In the genomic region with DNA sequence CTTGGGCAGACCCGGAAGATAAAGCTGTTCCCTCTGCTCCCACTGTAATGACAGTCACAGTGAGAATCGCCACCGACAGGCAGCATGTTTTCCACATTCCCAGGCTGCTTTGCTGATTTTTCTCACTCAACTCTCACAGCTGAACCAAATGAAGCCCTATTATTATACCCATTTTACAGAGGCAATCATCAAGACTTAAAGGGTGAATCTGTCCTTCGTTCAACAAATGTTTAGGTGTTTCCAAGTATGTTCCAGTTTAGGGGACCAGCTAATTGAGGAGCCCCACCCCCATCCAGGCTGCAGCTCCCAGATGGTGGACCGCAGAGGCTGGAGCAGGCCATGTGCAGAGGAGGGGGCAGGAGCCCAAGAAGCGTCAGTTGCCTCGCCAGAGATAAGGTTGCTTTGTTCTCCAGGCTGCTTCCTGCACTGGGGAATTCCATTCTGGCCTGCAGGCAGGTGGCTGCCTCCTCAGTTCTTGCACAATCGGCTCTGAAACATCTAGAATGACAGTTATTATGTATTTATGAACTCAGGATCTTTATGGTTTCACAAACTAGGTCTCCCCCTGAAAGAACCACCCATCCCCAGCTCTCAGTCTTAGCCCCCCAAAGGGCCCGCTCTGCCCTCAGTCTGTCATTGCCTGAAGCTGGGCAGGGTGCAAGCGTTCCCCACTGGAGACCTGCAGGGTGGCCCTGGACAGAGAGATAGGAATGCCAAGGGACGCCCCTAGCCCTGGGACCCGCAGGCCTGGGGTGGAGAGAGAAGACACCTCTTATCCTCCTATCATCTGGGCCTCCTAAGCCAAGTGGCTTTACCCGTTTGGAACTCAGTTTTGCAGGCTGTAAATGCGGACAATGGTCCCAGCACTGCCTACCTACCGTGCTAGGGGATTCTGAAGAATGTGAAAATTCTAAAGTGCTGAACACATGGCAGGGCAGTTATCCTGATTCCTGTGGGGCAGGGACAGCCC, we compare ENCODE assay signal across 18 cellular contexts. TPM values are rescaled to one million over a fixed set of nuclear protein-coding genes. Genes with fewer than 3 reads are reported as not detected.
DNase-seq lines count a peak whose midpoint lies in the region; ATAC-seq and TF ChIP-seq lines count a peak whose summit lies in the region.
"Had no signal": no experiment of that assay in that cellular context is flagged by ENCODE, and none has a peak within 500 bp of the region (broad histone marks: within the 10 kb centered on the region; RNA-seq: fewer than 3 reads in every experiment).

No MANE protein-coding gene starts in this region.

- H3K18ac ChIP-seq in H9 (ENCODE audit: insufficient read length, low read depth, low read length) (no peak overlapping the region), neuronal stem cell (ENCODE audit: low read length) (peak overlapping the region; percentile 90)

- no peak overlapping the region for H3K27ac ChIP-seq in H9 (ENCODE audit: insufficient read length, low read depth, low read length)
- H3K27ac ChIP-seq in RWPE1: no peak overlapping the region
- H3K27ac ChIP-seq in neuronal stem cell (replicated peaks; ENCODE audit: low read length): no peak overlapping the region
- H3K27ac ChIP-seq: C4-2B had no signal

- H3K9me3 ChIP-seq in H9 (ENCODE audit: control insufficient read depth, low read depth, low read length): no peaks in the 10 kb centered on the region
- no peaks in the 10 kb centered on the region for H3K9me3 ChIP-seq in neuronal stem cell (replicated peaks in 1 of 2; ENCODE audit: control insufficient read depth in 2 of 2, insufficient read depth in 1 of 2, low read depth in 1 of 2, low read length in 2 of 2)

- no peaks in the 10 kb centered on the region for H3K36me3 Mint-ChIP-seq in H9 (ENCODE audit: insufficient read depth in 1 of 3, low read depth in 3 of 3)

- H3T11ph ChIP-seq in H9 (ENCODE audit: low read length): no peak overlapping the region

- no peak overlapping the region for H2BK12ac ChIP-seq in H9 (ENCODE audit: insufficient read length, low read depth, low read length)
- H2BK12ac ChIP-seq in neuronal stem cell (ENCODE audit: low read length): peak overlapping the region; percentile 7

- H3K9me3 Mint-ChIP-seq in H9: no peaks in the 10 kb centered on the region

- H4K20me1 ChIP-seq in H9 (ENCODE audit: control insufficient read depth, insufficient read depth, insufficient read length): no peaks in the 10 kb centered on the region

- H2AK5ac ChIP-seq in H9 (ENCODE audit: insufficient read length, low read length): no peak overlapping the region
- H2AK5ac ChIP-seq in neuronal stem cell (ENCODE audit: low read depth, low read length): peak overlapping the region; percentile 97

- POLR2A ChIA-PET in RWPE1 (lab: Yijun Ruan, JAX; ENCODE audit: low non-redundant PET): no interaction called here

- H3K36me3 ChIP-seq in neuronal stem cell (replicated peaks in 1 of 2; ENCODE audit: control insufficient read depth in 2 of 2, insufficient read depth in 2 of 2, low read length in 2 of 2): no peaks in the 10 kb centered on the region

- H3K4me1 Mint-ChIP-seq in H9: peaks cover 46 to 62% of the 10 kb centered on the region in 2 experiments

- DNase-seq in H9 (peak; percentile 49), RWPE1 (ENCODE audit: low spot score) (peak; percentile 42), neuronal stem cell (ENCODE audit: low spot score) (no peak), GM19238 (ENCODE audit: insufficient read length, low spot score) (no peak), NCI-H69 (lab: John Stamatoyannopoulos, UW) (no peak)
- DNase-seq: activated CD4-positive, alpha-beta T cell treated with anti-CD3 and anti-CD28 coated beads for 4 hours; aorta; effector CD8-positive, alpha-beta T cell; HFFc6; midbrain; NCI-H1930; stimulated activated CD4-positive, alpha-beta T cell treated with anti-CD3 and anti-CD28 coated beads, Interleukin-2, amount 100 ng/mL, for 48 hours; stimulated activated naive CD4-positive, alpha-beta T cell; T-helper 1 cell had no signal

- H3K14ac ChIP-seq in H9 (ENCODE audit: insufficient read depth, low read length) (no peak overlapping the region), neuronal stem cell (ENCODE audit: low read length) (no peak overlapping the region)

- H3K9ac ChIP-seq in H9 (ENCODE audit: extremely low read depth, insufficient read length, low read length): no peak overlapping the region
- H3K9ac ChIP-seq in neuronal stem cell (ENCODE audit: low read depth, low read length, poor library complexity): no peak overlapping the region

- H4K8ac ChIP-seq in H9 (replicated peaks; ENCODE audit: insufficient read length, low read depth, low read length): no peak overlapping the region
- no peak overlapping the region for H4K8ac ChIP-seq in neuronal stem cell (ENCODE audit: low read depth, low read length)

- H3K4me3 ChIP-seq in neuronal stem cell (ENCODE audit: low read length in 2 of 2): no peak overlapping the region

- no CpG with 5 or more reads among the region's 15 CpGs for WGBS in H9 (ENCODE audit: extremely low coverage, insufficient read length, low lambda C conversion rate)
- WGBS in neuronal stem cell (ENCODE audit: extremely low coverage in 2 of 2, insufficient read length in 2 of 2, insufficient replicate concordance in 1 of 2), 2 donors: no CpG with 5 or more reads among the region's 15 CpGs

- H3K4me1 ChIP-seq in H9 (ENCODE audit: insufficient read depth, low read length) (peaks cover 15% of the 10 kb centered on the region; the same call in 1 of the 2 replicates), neuronal stem cell (ENCODE audit: control insufficient read depth in 2 of 2, insufficient read depth in 1 of 2, low read depth in 1 of 2, low read length in 2 of 2) (peaks cover 13 to 27% of the 10 kb centered on the region in 2 donors)

- H3K23ac ChIP-seq in H9 (ENCODE audit: insufficient read length, low read depth, low read length): no peak overlapping the region
- H3K23ac ChIP-seq in neuronal stem cell (ENCODE audit: low read depth, low read length, poor library complexity): no peak overlapping the region

- no peak overlapping the region for H3K4ac ChIP-seq in H9 (ENCODE audit: low read depth, low read length)
- no peak overlapping the region for H3K4ac ChIP-seq in neuronal stem cell (ENCODE audit: low read length)

- CTCF ChIA-PET in RWPE1 (lab: Yijun Ruan, JAX): interaction anchor here (1.1 kb wide), 1 partner anchor 52 kb away, joined by 3 read pairs; no protein-coding TSS in a partner anchor

- H2BK15ac ChIP-seq in H9 (ENCODE audit: low read depth, low read length) (no peak overlapping the region), neuronal stem cell (ENCODE audit: low read length) (peak overlapping the region; percentile 18)

- H3K4me2 ChIP-seq in H9 (ENCODE audit: insufficient read depth, insufficient read length, low read length) (no peak overlapping the region), neuronal stem cell (ENCODE audit: insufficient read depth, low read length, poor library complexity, severe bottlenecking) (no peak overlapping the region)

- H4K91ac ChIP-seq in H9 (ENCODE audit: insufficient read length, low read depth, low read length): no peak overlapping the region
- no peak overlapping the region for H4K91ac ChIP-seq in neuronal stem cell (ENCODE audit: low read depth, low read length, poor library complexity)

- no peaks in the 10 kb centered on the region for H3K23me2 ChIP-seq in H9 (ENCODE audit: insufficient read length, low read depth, low read length, poor library complexity, severe bottlenecking)

- no peaks in the 10 kb centered on the region for H3K79me1 ChIP-seq in H9 (ENCODE audit: insufficient read depth, low read depth, low read length, poor library complexity, severe bottlenecking)
- no peaks in the 10 kb centered on the region for H3K79me1 ChIP-seq in neuronal stem cell (ENCODE audit: low read depth, low read length)

- TF ChIP-seq CTCF in H9 (conservative IDR thresholded peaks at IDR 0.05) (no peak), RWPE1 (conservative IDR thresholded peaks at IDR 0.05; ENCODE audit: low read depth) (no peak)

- peaks cover 2% of the 10 kb centered on the region; the same call in 1 of the 2 replicates for H3K27me3 Mint-ChIP-seq in H9 (ENCODE audit: low read depth)

- H2BK120ac ChIP-seq in H9 (ENCODE audit: low read depth, low read length, poor library complexity, severe bottlenecking): no peak overlapping the region
- peak overlapping the region; percentile 29 for H2BK120ac ChIP-seq in neuronal stem cell (ENCODE audit: low read depth, low read length)

- ATAC-seq in esophagus mucosa (peak; percentile 27), GM19324 (IDR thresholded peaks at IDR 0.05; ENCODE audit: low FRiP score, unreplicated experiment) (no peak), GM18909 (IDR thresholded peaks at IDR 0.05; ENCODE audit: poor library complexity, unreplicated experiment) (no peak)

- H3K56ac ChIP-seq in H9 (ENCODE audit: insufficient read length, low read depth, low read length): no peak overlapping the region

- H2AFZ ChIP-seq in H9 (ENCODE audit: low read length): no peak overlapping the region
- H2AFZ ChIP-seq in neuronal stem cell (ENCODE audit: low read length): peak overlapping the region; percentile 58

- H3K4me3 Mint-ChIP-seq in H9: no peak overlapping the region; a peak in 1 of 5 replicates
- H3K4me3 Mint-ChIP-seq: HFFc6 had no signal

- no peaks in the 10 kb centered on the region for H3K27me3 ChIP-seq in H9 (ENCODE audit: insufficient read depth, low read length)
- no peaks in the 10 kb centered on the region for H3K27me3 ChIP-seq in neuronal stem cell (ENCODE audit: control insufficient read depth in 3 of 3, insufficient read depth in 3 of 3, low read depth in 1 of 3, low read length in 3 of 3)

- peak overlapping the region in 2 of 3 experiments; percentile 82 to 86; a peak in 3 of 7 replicates for H3K27ac Mint-ChIP-seq in H9
- H3K27ac Mint-ChIP-seq: HFFc6 had no signal

- H3K79me2 ChIP-seq in H9 (ENCODE audit: insufficient read depth, low read length): no peaks in the 10 kb centered on the region

- H2BK5ac ChIP-seq in H9 (ENCODE audit: insufficient read length, low read length) (no peak overlapping the region), neuronal stem cell (ENCODE audit: low read length) (no peak overlapping the region)

- no peak overlapping the region for H2BK20ac ChIP-seq in H9 (ENCODE audit: low read depth, low read length, poor library complexity, severe bottlenecking)

- H4K5ac ChIP-seq in H9 (ENCODE audit: insufficient read length, low read depth, low read length): no peak overlapping the region

RNA-seq across cellular contexts. Expression of gene MYCN, which starts 49.1 kb away (rescaled TPM):
- total RNA-seq in H9 (2021) (100.0 and 105 TPM in 2 replicates), esophagus mucosa (0.20 TPM)
- 43.3 TPM for polyA plus RNA-seq in neuronal stem cell (2013, experiment 1 of 2)
- 44.3 TPM for polyA plus RNA-seq in neuronal stem cell (2013, experiment 2 of 2)
- total RNA-seq: HFFc6 had no signal

Comparison
In these comparisons a context has a peak if more than half of its experiments do, and no peak if none do; other contexts are left out.
1. DNase-seq: peak in H9 (single experiment) and RWPE1 (single experiment); none in neuronal stem cell (single experiment), GM19238 (single experiment) and NCI-H69 (single experiment).
2. RNA of gene MYCN, which starts 49.1 kb away (total RNA-seq): 100.0 to 105 TPM in H9; 0.20 TPM in esophagus mucosa (single experiment); every median in the first group is over 10 times any median in the second.